13 cellular contexts compared by ENCODE assay signal in the genomic region with DNA sequence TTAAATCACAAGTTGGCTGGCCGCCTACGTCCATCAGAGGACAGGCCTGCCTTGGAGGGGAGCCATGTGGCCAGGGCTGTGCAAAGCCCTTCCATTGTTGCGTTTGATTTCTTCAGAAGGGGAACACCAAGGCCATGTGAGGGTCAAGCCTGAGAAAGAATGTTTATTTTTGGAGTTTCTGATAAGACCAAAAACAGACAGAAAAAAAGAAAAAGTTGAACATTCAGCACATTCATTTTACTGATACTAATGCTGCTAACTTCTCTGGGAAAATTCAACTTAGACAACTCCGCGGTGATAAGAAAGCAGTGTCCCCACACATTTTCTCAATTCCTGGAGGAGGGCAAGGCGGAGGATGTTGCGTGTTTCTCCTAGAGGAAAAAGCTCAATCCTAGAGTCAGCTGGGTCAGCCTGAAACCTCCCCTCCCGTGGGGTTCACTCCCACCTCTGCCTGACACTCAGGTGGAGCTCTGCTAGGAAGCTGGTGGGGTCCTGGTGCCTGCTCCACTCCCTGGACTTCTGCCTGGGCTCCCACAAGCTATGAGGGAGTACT.
DNase-seq lines count a peak whose midpoint lies in the region; ATAC-seq and TF ChIP-seq lines count a peak whose summit lies in the region.
"Had no signal": no experiment of that assay in that cellular context is flagged by ENCODE, and none has a peak within 500 bp of the region (broad histone marks: within the 10 kb centered on the region; RNA-seq: fewer than 3 reads in every experiment).

No MANE protein-coding gene starts in this region.

- H3K9me3 ChIP-seq in cardiac muscle cell (ENCODE audit: low read depth) (no peaks in the 10 kb centered on the region), aorta (ENCODE audit: control insufficient read depth, low read length) (no peaks in the 10 kb centered on the region)
- H3K9me3 ChIP-seq: A549, MG63 had no signal

- H3K36me3 Mint-ChIP-seq in effector memory CD8-positive, alpha-beta T cell (ENCODE audit: insufficient read depth), result no peaks in the 10 kb centered on the region
- H3K36me3 Mint-ChIP-seq: activated naive CD8-positive, alpha-beta T cell treated with anti-CD3 and anti-CD28 coated beads, Interleukin-2, amount 10 ng/mL, durations not matched to agents 7 days and 5 days; natural killer cell had no signal

- H3K27me3 Mint-ChIP-seq in effector memory CD8-positive, alpha-beta T cell, result no peaks in the 10 kb centered on the region
- H3K27me3 Mint-ChIP-seq: activated naive CD8-positive, alpha-beta T cell treated with anti-CD3 and anti-CD28 coated beads, Interleukin-2, amount 10 ng/mL, durations not matched to agents 7 days and 5 days had no signal

- H3K4me1 Mint-ChIP-seq in effector memory CD8-positive, alpha-beta T cell (ENCODE audit: low read depth in 2 of 2), result no peaks in the 10 kb centered on the region
- H3K4me1 Mint-ChIP-seq: activated naive CD8-positive, alpha-beta T cell treated with anti-CD3 and anti-CD28 coated beads, Interleukin-2, amount 10 ng/mL, durations not matched to agents 7 days and 5 days; natural killer cell; T-cell had no signal

- H3K27ac Mint-ChIP-seq in effector memory CD8-positive, alpha-beta T cell, result no peak overlapping the region
- H3K27ac Mint-ChIP-seq: activated naive CD8-positive, alpha-beta T cell treated with anti-CD3 and anti-CD28 coated beads, Interleukin-2, amount 10 ng/mL, durations not matched to agents 7 days and 5 days; natural killer cell; T-cell had no signal

- H3K4me3 ChIP-seq in cardiac muscle cell, result no peak overlapping the region
- H3K4me3 ChIP-seq in aorta (ENCODE audit: low read length in 2 of 2), result no peak overlapping the region
- H3K4me3 ChIP-seq: A549, MG63 had no signal

- 4 to 10% methylated on average over 8 of the region's 8 CpGs for WGBS in aorta, 2 donors

- DNase-seq in NCI-H2196 (lab: John Stamatoyannopoulos, UW; ENCODE audit: unreplicated experiment) (peak; percentile 14), NCI-H2196 treated with DMSO at 0.1 percent for 48 hours (lab: John Stamatoyannopoulos, UW; ENCODE audit: unreplicated experiment) (no peak), cardiac muscle cell (ENCODE audit: low read depth in 1 of 2, low spot score in 1 of 2) (peak; percentile 19 to 93), mucosa of gallbladder (ENCODE audit: low spot score) (peak; percentile 21), aorta (peak in 1 of 2 donors; percentile 58), NCI-H524 (lab: John Stamatoyannopoulos, UW) (no peak)
- DNase-seq in stimulated activated naive CD4-positive, alpha-beta T cell (lab: John Stamatoyannopoulos, UW), result no peak
- DNase-seq in effector memory CD8-positive, alpha-beta T cell, result no peak
- DNase-seq: activated naive CD8-positive, alpha-beta T cell treated with anti-CD3 and anti-CD28 coated beads, Interleukin-2, amount 10 ng/mL, durations not matched to agents 7 days and 5 days had no signal

- H3K36me3 ChIP-seq in cardiac muscle cell (no peaks in the 10 kb centered on the region), aorta (ENCODE audit: control insufficient read depth in 1 of 2, insufficient read depth in 2 of 2, low read length in 1 of 2) (no peaks in the 10 kb centered on the region)
- H3K36me3 ChIP-seq: MG63 had no signal

- no peaks in the 10 kb centered on the region for H3K9me3 Mint-ChIP-seq in effector memory CD8-positive, alpha-beta T cell
- H3K9me3 Mint-ChIP-seq: activated naive CD8-positive, alpha-beta T cell treated with anti-CD3 and anti-CD28 coated beads, Interleukin-2, amount 10 ng/mL, durations not matched to agents 7 days and 5 days had no signal

- no peaks in the 10 kb centered on the region for H3K27me3 ChIP-seq in cardiac muscle cell
- H3K27me3 ChIP-seq in aorta (ENCODE audit: control insufficient read depth in 1 of 2, insufficient read depth in 2 of 2, low read length in 1 of 2), result no peaks in the 10 kb centered on the region
- H3K27me3 ChIP-seq: MG63 had no signal

- no peak overlapping the region for H3K4me3 Mint-ChIP-seq in effector memory CD8-positive, alpha-beta T cell
- H3K4me3 Mint-ChIP-seq: activated naive CD8-positive, alpha-beta T cell treated with anti-CD3 and anti-CD28 coated beads, Interleukin-2, amount 10 ng/mL, durations not matched to agents 7 days and 5 days; natural killer cell; T-cell had no signal

- H3K4me1 ChIP-seq in cardiac muscle cell (ENCODE audit: low read depth) (peaks cover 8% of the 10 kb centered on the region), aorta (ENCODE audit: control insufficient read depth in 1 of 2, insufficient read depth in 2 of 2, low read length in 2 of 2) (no peaks in the 10 kb centered on the region)
- H3K4me1 ChIP-seq: A549 had no signal

- intact Hi-C loops in aorta (cut with DNase I), result loop anchor here (2.0 to 5.0 kb wide), 2 partner anchors 326 to 327 kb away; no protein-coding TSS in a partner anchor

- no peak for TF ChIP-seq CTCF in cardiac muscle cell (IDR thresholded peaks at IDR 0.05; ENCODE audit: low read depth, low read length)

- peak; percentile 54 for ATAC-seq in aorta (ENCODE audit: low FRiP score)
- no peak for ATAC-seq in effector memory CD8-positive, alpha-beta T cell (replicated peaks)

- H3K27ac ChIP-seq in cardiac muscle cell (peak overlapping the region; percentile 52), aorta (ENCODE audit: low read depth in 1 of 2, low read length in 2 of 2) (no peak overlapping the region)
- H3K27ac ChIP-seq: A549 had no signal

Comparison
In these comparisons a context has a peak if more than half of its experiments do, and no peak if none do; other contexts are left out.
1. DNase-seq: peak in NCI-H2196 (single experiment), cardiac muscle cell (2 of 2) and mucosa of gallbladder (single experiment); none in NCI-H2196 treated with DMSO at 0.1 percent for 48 hours (single experiment), stimulated activated naive CD4-positive, alpha-beta T cell (0 of 6), NCI-H524 (0 of 2) and effector memory CD8-positive, alpha-beta T cell (0 of 3).